Comparison of ENCODE assay signal across 1 cellular context in the genomic region with DNA sequence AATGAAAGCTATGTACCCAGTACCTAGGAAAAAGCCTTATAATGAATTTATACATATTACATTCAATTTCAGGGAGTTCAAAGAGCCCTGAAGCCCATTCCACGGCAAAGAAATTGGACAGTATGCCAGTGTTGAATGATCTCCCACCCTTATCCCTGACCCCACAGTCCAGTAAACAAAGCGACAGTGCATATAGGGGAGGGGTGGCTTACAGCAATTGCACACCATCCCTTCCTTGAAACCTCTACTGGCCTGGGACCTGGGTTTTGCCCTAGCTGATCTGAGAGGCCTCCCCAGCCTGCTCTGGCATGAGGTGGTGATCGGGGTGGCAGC.
TF ChIP-seq lines count a peak whose summit lies in the region.

No MANE protein-coding gene starts in this region.

TF ChIP-seq in A549, 52 proteins besides CTCF, POLR2A, EP300 and RAD21 (continued from another document):
- no peak for TF ChIP-seq REST (IDR thresholded peaks at IDR 0.05)
TF ChIP-seq in A549: peak in this region for 2.
